In the genomic region with DNA sequence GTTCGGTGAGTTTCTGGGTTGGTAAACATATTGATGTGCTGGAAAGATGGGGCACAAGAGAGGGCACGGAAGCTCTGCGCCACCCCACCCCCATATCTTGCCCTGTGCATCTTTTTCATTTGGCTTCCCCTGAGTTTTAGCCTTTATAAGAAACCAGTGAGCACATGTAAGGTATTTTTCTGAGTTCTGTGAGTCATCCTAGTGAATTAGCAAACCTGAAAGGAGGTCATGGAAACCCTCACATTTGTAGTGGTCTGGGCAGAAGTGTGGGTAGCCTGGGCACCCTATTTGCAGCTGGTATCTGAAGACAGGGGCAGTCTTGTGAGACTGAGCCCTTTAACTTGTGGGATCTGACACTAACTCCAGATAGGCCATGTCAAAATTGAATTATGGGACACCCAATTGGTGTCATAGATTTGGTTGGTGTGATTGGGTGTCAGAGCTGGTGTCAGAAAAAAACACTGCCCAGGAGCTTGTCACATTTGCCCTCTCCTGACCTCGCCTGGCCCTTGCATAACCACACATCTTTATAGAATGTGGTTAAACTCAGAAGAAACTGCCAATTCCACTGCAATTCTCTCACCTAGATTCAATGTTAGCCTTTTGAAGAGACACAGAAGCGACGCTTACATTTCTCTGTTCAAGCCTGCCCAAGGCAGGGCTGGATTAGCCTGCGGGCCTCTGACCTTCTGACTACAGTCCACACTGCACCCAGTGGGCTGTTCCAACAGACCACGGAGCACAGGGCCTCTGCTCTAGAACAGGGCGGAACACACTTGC, we compare ENCODE assay signal across 9 cellular contexts. TPM values are rescaled to one million over a fixed set of nuclear protein-coding genes. Genes with fewer than 3 reads are reported as not detected.
DNase-seq lines count a peak whose midpoint lies in the region; ATAC-seq and TF ChIP-seq lines count a peak whose summit lies in the region.
"Had no signal": no experiment of that assay in that cellular context is flagged by ENCODE, and none has a peak within 500 bp of the region (broad histone marks: within the 10 kb centered on the region; RNA-seq: fewer than 3 reads in every experiment).

No MANE protein-coding gene starts in this region.

- peak overlapping the region; percentile 54 for H3K27ac ChIP-seq in hepatocyte

- H2AFZ ChIP-seq in hepatocyte = peak overlapping the region; percentile 41

- H3K4me2 ChIP-seq in hepatocyte = no peak overlapping the region

- H3K79me2 ChIP-seq in hepatocyte = no peaks in the 10 kb centered on the region

- peak overlapping the region; percentile 63 for H3K4me3 Mint-ChIP-seq in stimulated activated naive CD8-positive, alpha-beta T cell treated with anti-CD3 and anti-CD28 coated beads, Interleukin-15, Interleukin-2, amounts not matched to agents 100 ng/mL and 50 ng/mL, for 24 hours
- H3K4me3 Mint-ChIP-seq: memory B cell had no signal

- H3K4me1 Mint-ChIP-seq in stimulated activated naive CD8-positive, alpha-beta T cell treated with anti-CD3 and anti-CD28 coated beads, Interleukin-15, Interleukin-2, amounts not matched to agents 100 ng/mL and 50 ng/mL, for 24 hours (ENCODE audit: low read depth) = peaks cover 60% of the 10 kb centered on the region

- no peak overlapping the region for H3K4me3 ChIP-seq in hepatocyte

- H3K4me1 ChIP-seq in hepatocyte (ENCODE audit: insufficient read depth) = peaks cover 6% of the 10 kb centered on the region

- no peaks in the 10 kb centered on the region for H3K27me3 ChIP-seq in hepatocyte

- no peak for TF ChIP-seq CTCF in hepatocyte (IDR thresholded peaks at IDR 0.05; ENCODE audit: poor library complexity)

- no peaks in the 10 kb centered on the region for H3K9me2 ChIP-seq in hepatocyte (replicated peaks; ENCODE audit: insufficient read depth)

- no peaks in the 10 kb centered on the region for H3K9me3 Mint-ChIP-seq in stimulated activated naive CD8-positive, alpha-beta T cell treated with anti-CD3 and anti-CD28 coated beads, Interleukin-15, Interleukin-2, amounts not matched to agents 100 ng/mL and 50 ng/mL, for 24 hours
- H3K9me3 Mint-ChIP-seq: memory B cell had no signal

- WGBS in hepatocyte (ENCODE audit: low lambda C conversion rate, missing lambda C conversion rate) = 83% methylated on average over 9 of the region's 9 CpGs

- peak; percentile 42 for ATAC-seq in HG03460 (IDR thresholded peaks at IDR 0.05; ENCODE audit: unreplicated experiment)

- peak; percentile 66 to 72 for DNase-seq in activated CD4-positive, alpha-beta T cell treated with anti-CD3 and anti-CD28 coated beads, Interleukin-2, amount 50 U/mL, for 4 hours
- DNase-seq in hepatocyte (ENCODE audit: low spot score) (peak; percentile 20), NCI-H146 (lab: John Stamatoyannopoulos, UW) (no peak), medulla oblongata (ENCODE audit: extremely low spot score) (no peak), NCI-H226 (no peak)
- DNase-seq: NCI-H774 had no signal

- H4K20me1 ChIP-seq in hepatocyte (ENCODE audit: insufficient read depth, poor library complexity, severe bottlenecking) = no peaks in the 10 kb centered on the region

- no peaks in the 10 kb centered on the region for H3K36me3 Mint-ChIP-seq in stimulated activated naive CD8-positive, alpha-beta T cell treated with anti-CD3 and anti-CD28 coated beads, Interleukin-15, Interleukin-2, amounts not matched to agents 100 ng/mL and 50 ng/mL, for 24 hours (ENCODE audit: low read depth)
- H3K36me3 Mint-ChIP-seq: memory B cell had no signal

- no peaks in the 10 kb centered on the region for H3K27me3 Mint-ChIP-seq in stimulated activated naive CD8-positive, alpha-beta T cell treated with anti-CD3 and anti-CD28 coated beads, Interleukin-15, Interleukin-2, amounts not matched to agents 100 ng/mL and 50 ng/mL, for 24 hours

- no peaks in the 10 kb centered on the region for H3K9me3 ChIP-seq in hepatocyte (ENCODE audit: low read depth)

- H3K36me3 ChIP-seq in hepatocyte (replicated peaks; ENCODE audit: insufficient read depth, low read depth) = no peaks in the 10 kb centered on the region

- H3K27ac Mint-ChIP-seq in stimulated activated naive CD8-positive, alpha-beta T cell treated with anti-CD3 and anti-CD28 coated beads, Interleukin-15, Interleukin-2, amounts not matched to agents 100 ng/mL and 50 ng/mL, for 24 hours = peak overlapping the region; percentile 84
- H3K27ac Mint-ChIP-seq: memory B cell had no signal

RNA-seq across cellular contexts. Expression of a gene that starts 12.0 kb away (rescaled TPM):
- total RNA-seq in hepatocyte = 49.2 and 59.4 TPM in 2 replicates
- polyA plus RNA-seq in hepatocyte = 48.3 and 52.6 TPM in 2 replicates

RNA-seq across cellular contexts. Expression of a gene that starts 51.2 kb away (rescaled TPM):
- 38.7 and 55.7 TPM in 2 replicates for total RNA-seq in hepatocyte
- 37.6 and 55.5 TPM in 2 replicates for polyA plus RNA-seq in hepatocyte

Comparison
In these comparisons a context has a peak if more than half of its experiments do, and no peak if none do; other contexts are left out.
1. DNase-seq: peak in activated CD4-positive, alpha-beta T cell treated with anti-CD3 and anti-CD28 coated beads, Interleukin-2, amount 50 U/mL, for 4 hours (2 of 2) and hepatocyte (single experiment); none in NCI-H146 (single experiment), medulla oblongata (single experiment) and NCI-H226 (single experiment).